In the genomic region with DNA sequence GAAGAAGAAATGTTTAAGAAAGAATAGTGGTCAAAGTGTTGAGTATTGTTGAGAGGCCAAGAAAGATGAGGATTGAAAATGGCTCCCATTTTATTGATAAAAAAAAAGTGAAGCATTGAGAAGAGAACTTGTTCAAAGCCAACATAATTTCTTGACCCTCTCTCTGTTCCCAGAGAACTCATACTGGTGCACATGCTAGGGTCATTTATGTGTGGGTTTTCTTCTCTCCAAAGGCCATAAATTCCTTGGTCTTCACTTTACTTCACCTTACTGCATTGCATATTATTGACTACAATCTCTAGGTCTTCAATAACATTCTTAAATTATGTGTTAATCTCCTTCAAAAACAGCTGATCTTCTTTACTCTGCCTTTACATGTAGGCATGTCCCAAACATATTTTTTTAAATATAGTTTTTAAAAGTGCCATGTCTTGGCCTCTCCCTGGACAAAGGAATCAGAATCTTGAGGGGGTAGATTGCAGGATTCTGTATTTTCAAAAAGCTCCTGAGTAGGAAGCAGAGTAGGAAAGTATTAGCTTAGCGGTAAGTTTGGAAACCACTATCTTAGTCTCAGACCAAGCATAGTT, we compare ENCODE assay signal across 21 cellular contexts. TPM values are rescaled to one million over a fixed set of nuclear protein-coding genes. Genes with fewer than 3 reads are reported as not detected.
DNase-seq lines count a peak whose midpoint lies in the region; ATAC-seq and TF ChIP-seq lines count a peak whose summit lies in the region.
"Had no signal": no experiment of that assay in that cellular context is flagged by ENCODE, and none has a peak within 500 bp of the region (broad histone marks: within the 10 kb centered on the region; RNA-seq: fewer than 3 reads in every experiment).

No MANE protein-coding gene starts in this region.

- H3K9me3 Mint-ChIP-seq in activated naive CD4-positive, alpha-beta T cell treated with anti-CD3 and anti-CD28 coated beads, Interleukin-2, amount 10 ng/mL, durations not matched to agents 7 days and 5 days: peaks cover 43% of the 10 kb centered on the region
- H3K9me3 Mint-ChIP-seq in activated naive CD4-positive, alpha-beta T cell treated with anti-CD3 and anti-CD28 coated beads, Interleukin-2, amount 50 U/mL, for 72 hours: peaks cover 18 to 26% of the 10 kb centered on the region in 2 donors
- H3K9me3 Mint-ChIP-seq in stimulated activated effector memory CD8-positive, alpha-beta T cell treated with anti-CD3 and anti-CD28 coated beads, Interleukin-12 subunit alpha, Interleukin-12 subunit beta, amount 100 ng/mL, for 72 hours: peaks cover 25% of the 10 kb centered on the region

- no peak for ATAC-seq in activated naive CD4-positive, alpha-beta T cell treated with anti-CD3 and anti-CD28 coated beads, Interleukin-2, amount 50 U/mL, for 72 hours
- ATAC-seq in stimulated activated effector memory CD8-positive, alpha-beta T cell treated with anti-CD3 and anti-CD28 coated beads, Interleukin-12 subunit alpha, Interleukin-12 subunit beta, amount 100 ng/mL, for 72 hours: no peak
- ATAC-seq in aorta (ENCODE audit: low FRiP score): no peak
- ATAC-seq: heart left ventricle had no signal

- H4K20me1 ChIP-seq in Loucy (ENCODE audit: insufficient read depth, low read length, poor library complexity, severe bottlenecking): peaks cover 22% of the 10 kb centered on the region

- H3K9me3 ChIP-seq in Loucy (ENCODE audit: insufficient read depth, low read depth, low read length) (peaks cover 5% of the 10 kb centered on the region; the same call in 1 of the 2 replicates), aorta (ENCODE audit: control insufficient read depth, low read length) (no peaks in the 10 kb centered on the region)
- H3K9me3 ChIP-seq: sigmoid colon had no signal

- H3K4me2 ChIP-seq in Loucy (ENCODE audit: low read depth, low read length, poor library complexity, severe bottlenecking): peak overlapping the region; percentile 83

- H3K4me3 ChIP-seq in Loucy (ENCODE audit: low read length, poor library complexity, severe bottlenecking) (peak overlapping the region; percentile 89), aorta (ENCODE audit: low read length in 2 of 2) (peak overlapping the region in 1 of 2 donors; percentile 91)

- no peaks in the 10 kb centered on the region for H3K9me2 ChIP-seq in Loucy (replicated peaks; ENCODE audit: low read depth, low read length)

- H3K4me1 ChIP-seq in Loucy (ENCODE audit: insufficient read depth, low read length, poor library complexity, severe bottlenecking) (peaks cover 25% of the 10 kb centered on the region), aorta (ENCODE audit: control insufficient read depth in 1 of 2, insufficient read depth in 2 of 2, low read length in 2 of 2) (peaks cover under 1 to 1% of the 10 kb centered on the region in 2 donors)

- H3K4me3 Mint-ChIP-seq in activated naive CD4-positive, alpha-beta T cell treated with anti-CD3 and anti-CD28 coated beads, Interleukin-2, amount 10 ng/mL, durations not matched to agents 7 days and 5 days: no peak overlapping the region
- peak overlapping the region; percentile 82 for H3K4me3 Mint-ChIP-seq in stimulated activated effector memory CD8-positive, alpha-beta T cell treated with anti-CD3 and anti-CD28 coated beads, Interleukin-12 subunit alpha, Interleukin-12 subunit beta, amount 100 ng/mL, for 72 hours

- 0 to 16% methylated on average over 1 of the region's 1 CpG for WGBS in aorta, 2 donors

- H3K4me1 Mint-ChIP-seq in activated naive CD4-positive, alpha-beta T cell treated with anti-CD3 and anti-CD28 coated beads, Interleukin-2, amount 10 ng/mL, durations not matched to agents 7 days and 5 days: peaks cover 31% of the 10 kb centered on the region
- peaks cover 14% of the 10 kb centered on the region for H3K4me1 Mint-ChIP-seq in stimulated activated effector memory CD8-positive, alpha-beta T cell treated with anti-CD3 and anti-CD28 coated beads, Interleukin-12 subunit alpha, Interleukin-12 subunit beta, amount 100 ng/mL, for 72 hours

- DNase-seq in activated naive CD4-positive, alpha-beta T cell treated with anti-CD3 and anti-CD28 coated beads, Interleukin-2, amount 10 ng/mL, durations not matched to agents 7 days and 5 days: no peak
- no peak for DNase-seq in activated naive CD4-positive, alpha-beta T cell treated with anti-CD3 and anti-CD28 coated beads, Interleukin-2, amount 50 U/mL, for 72 hours (ENCODE audit: low spot score in 2 of 2)
- peak; percentile 7 to 10 for DNase-seq in erythroblast (lab: John Stamatoyannopoulos, UW)
- no peak for DNase-seq in stimulated activated effector memory CD8-positive, alpha-beta T cell treated with anti-CD3 and anti-CD28 coated beads, Interleukin-12 subunit alpha, Interleukin-12 subunit beta, amount 100 ng/mL, for 72 hours (ENCODE audit: low spot score in 2 of 2)
- DNase-seq in aorta: no peak
- DNase-seq in middle frontal gyrus (ENCODE audit: extremely low spot score, low spot score): no peak
- no peak for DNase-seq in DMS79 treated with DMSO at 0.1 percent for 48 hours (lab: John Stamatoyannopoulos, UW)
- DNase-seq: activated CD8-positive, alpha-beta memory T cell treated with anti-CD3 and anti-CD28 coated beads, Interleukin-2, amount 50 U/mL, for 4 hours; activated naive CD8-positive, alpha-beta T cell treated with anti-CD3 and anti-CD28 coated beads for 36 hours; caudate nucleus; effector CD4-positive, alpha-beta T cell; heart left ventricle; mammary epithelial cell; NCI-H2029; NCI-H446; NK-92 treated with Interleukin-12 subunit alpha and Interleukin-12 subunit beta, amount 100 ng/mL, for 24 hours; nucleus accumbens; sigmoid colon; substantia nigra; T-helper 1 cell had no signal

- H3K36me3 Mint-ChIP-seq in activated naive CD4-positive, alpha-beta T cell treated with anti-CD3 and anti-CD28 coated beads, Interleukin-2, amount 10 ng/mL, durations not matched to agents 7 days and 5 days: peaks cover 31% of the 10 kb centered on the region
- peaks cover 37 to 42% of the 10 kb centered on the region in 2 donors for H3K36me3 Mint-ChIP-seq in activated naive CD4-positive, alpha-beta T cell treated with anti-CD3 and anti-CD28 coated beads, Interleukin-2, amount 50 U/mL, for 72 hours
- H3K36me3 Mint-ChIP-seq in stimulated activated effector memory CD8-positive, alpha-beta T cell treated with anti-CD3 and anti-CD28 coated beads, Interleukin-12 subunit alpha, Interleukin-12 subunit beta, amount 100 ng/mL, for 72 hours: peaks cover 23% of the 10 kb centered on the region

- H3K36me3 ChIP-seq in Loucy (ENCODE audit: insufficient read depth, low read length) (no peaks in the 10 kb centered on the region), aorta (ENCODE audit: control insufficient read depth in 1 of 2, insufficient read depth in 2 of 2, low read length in 1 of 2) (no peaks in the 10 kb centered on the region)
- H3K36me3 ChIP-seq: heart left ventricle, sigmoid colon had no signal

- no peaks in the 10 kb centered on the region for H3F3A ChIP-seq in Loucy (ENCODE audit: low read depth)

- peaks cover 24% of the 10 kb centered on the region for H3K79me2 ChIP-seq in Loucy (ENCODE audit: insufficient read depth, low read length)

- no peak overlapping the region for H3K9ac ChIP-seq in Loucy (ENCODE audit: low read depth, low read length, poor library complexity, severe bottlenecking)

- H3K27ac ChIP-seq in aorta (ENCODE audit: low read depth in 1 of 2, low read length in 2 of 2): no peak overlapping the region

- H2AFZ ChIP-seq in Loucy (ENCODE audit: low read length): no peak overlapping the region

- TF ChIP-seq CTCF in Loucy (conservative IDR thresholded peaks at IDR 0.05; ENCODE audit: low read length): no peak

- H3K27me3 Mint-ChIP-seq in activated naive CD4-positive, alpha-beta T cell treated with anti-CD3 and anti-CD28 coated beads, Interleukin-2, amount 10 ng/mL, durations not matched to agents 7 days and 5 days: peaks cover 8% of the 10 kb centered on the region
- H3K27me3 Mint-ChIP-seq: activated naive CD8-positive, alpha-beta T cell treated with anti-CD3 and anti-CD28 coated beads for 36 hours had no signal

- H3K27me3 ChIP-seq in Loucy (ENCODE audit: insufficient read depth, low read length, poor library complexity, severe bottlenecking) (no peaks in the 10 kb centered on the region), aorta (ENCODE audit: control insufficient read depth in 1 of 2, insufficient read depth in 2 of 2, low read length in 1 of 2) (no peaks in the 10 kb centered on the region)
- H3K27me3 ChIP-seq: heart left ventricle, sigmoid colon had no signal

- H3K27ac Mint-ChIP-seq in activated naive CD4-positive, alpha-beta T cell treated with anti-CD3 and anti-CD28 coated beads, Interleukin-2, amount 10 ng/mL, durations not matched to agents 7 days and 5 days: peak overlapping the region; percentile 95
- H3K27ac Mint-ChIP-seq in activated naive CD4-positive, alpha-beta T cell treated with anti-CD3 and anti-CD28 coated beads, Interleukin-2, amount 50 U/mL, for 72 hours: peak overlapping the region in 1 of 2 donors; percentile 92
- peak overlapping the region; percentile 95 for H3K27ac Mint-ChIP-seq in stimulated activated effector memory CD8-positive, alpha-beta T cell treated with anti-CD3 and anti-CD28 coated beads, Interleukin-12 subunit alpha, Interleukin-12 subunit beta, amount 100 ng/mL, for 72 hours

- CTCF ChIA-PET in activated naive CD4-positive, alpha-beta T cell treated with anti-CD3 and anti-CD28 coated beads, Interleukin-2, amount 10 ng/mL, durations not matched to agents 7 days and 5 days (lab: Charles Lee): no interaction called here

- no peak for TF ChIP-seq POLR2A in erythroblast (IDR thresholded peaks at IDR 0.05; ENCODE audit: low read length)

- intact Hi-C loops in aorta (cut with DNase I): loop anchor here (10.0 kb wide), 2 partner anchors 141 to 159 kb away; no protein-coding TSS in a partner anchor

RNA-seq across cellular contexts. Expression of a gene that starts 1.8 kb away (rescaled TPM):
- total RNA-seq in activated naive CD4-positive, alpha-beta T cell treated with anti-CD3 and anti-CD28 coated beads, Interleukin-2, amount 50 U/mL, for 72 hours: 10 to 100 TPM; 24.5 to 25.3 TPM
- total RNA-seq in aorta: 10 to 100 TPM; 68.5 to 70.2 TPM
- polyA plus RNA-seq in aorta: 10 to 100 TPM; 14.9 to 26.2 TPM

Comparison
In these comparisons a context has a peak if more than half of its experiments do, and no peak if none do; other contexts are left out.
1. DNase-seq: peak in erythroblast (2 of 2); none in activated naive CD4-positive, alpha-beta T cell treated with anti-CD3 and anti-CD28 coated beads, Interleukin-2, amount 10 ng/mL, durations not matched to agents 7 days and 5 days (single experiment), activated naive CD4-positive, alpha-beta T cell treated with anti-CD3 and anti-CD28 coated beads, Interleukin-2, amount 50 U/mL, for 72 hours (0 of 2), stimulated activated effector memory CD8-positive, alpha-beta T cell treated with anti-CD3 and anti-CD28 coated beads, Interleukin-12 subunit alpha, Interleukin-12 subunit beta, amount 100 ng/mL, for 72 hours (0 of 2), aorta (0 of 2), middle frontal gyrus (single experiment) and DMS79 treated with DMSO at 0.1 percent for 48 hours (single experiment).